Comparison of ENCODE assay signal across 9 cellular contexts in genomic region chr9:72586388-72587160, GRCh38.
DNase-seq lines count a peak whose midpoint lies in the region; ATAC-seq, FAIRE-seq and TF ChIP-seq lines count a peak whose summit lies in the region.
"Had no signal": no experiment of that assay in that cellular context is flagged by ENCODE, and none has a peak within 500 bp of the region (broad histone marks: within the 10 kb centered on the region; RNA-seq: fewer than 3 reads in every experiment).

No MANE protein-coding gene starts in this region.

- intact Hi-C loops in natural killer cell (cut with micrococcal nuclease), result loop anchor here (5.0 kb wide), 1 partner anchor 144 kb away; no protein-coding TSS in a partner anchor

- no peaks in the 10 kb centered on the region for H3K9me3 Mint-ChIP-seq in natural killer cell

- DNase-seq in COLO829 (ENCODE audit: low spot score) (peak; percentile 84), H54 (ENCODE audit: insufficient read length, low spot score) (peak; percentile 69), SK-MEL-5 (ENCODE audit: low read depth, low spot score) (peak; percentile 79), choroid plexus epithelial cell (ENCODE audit: low read depth) (peak; percentile 88), natural killer cell (no peak), NCI-H1694 treated with DMSO at 0.1 percent for 48 hours (lab: John Stamatoyannopoulos, UW) (no peak)

- ATAC-seq in natural killer cell (peak; percentile 83 to 87 (median 84)), HG03135 (IDR thresholded peaks at IDR 0.05; ENCODE audit: unreplicated experiment) (no peak), GM19452 (IDR thresholded peaks at IDR 0.05; ENCODE audit: unreplicated experiment) (no peak)

- H3K4me1 Mint-ChIP-seq in natural killer cell, result peaks cover 18 to 19% of the 10 kb centered on the region in 2 donors

- in situ Hi-C loops in SK-MEL-5 (cut with HindIII; ENCODE audit: low pct_unique_long_range_greater_than_20kb, low sequenced_read_pairs), result loop anchor here (25.0 kb wide), 1 partner anchor 126 kb away; no protein-coding TSS in a partner anchor

- no peaks in the 10 kb centered on the region for H3K36me3 Mint-ChIP-seq in natural killer cell

- TF ChIP-seq CTCF in choroid plexus epithelial cell (conservative IDR thresholded peaks at IDR 0.05; ENCODE audit: low read depth, low read length), result peak; percentile 36
- no peak for TF ChIP-seq CTCF in natural killer cell (IDR thresholded peaks at IDR 0.05)

- peak; percentile 91 for FAIRE-seq in H54 (lab: Jason Lieb, UNC)

- H3K4me3 Mint-ChIP-seq in natural killer cell, result peak overlapping the region; percentile 7

- TF ChIP-seq POLR2A in H54 (IDR thresholded peaks at IDR 0.05; ENCODE audit: low read depth, low read length), result no peak

- peaks cover 5 to 15% of the 10 kb centered on the region in 2 donors for H3K27me3 Mint-ChIP-seq in natural killer cell (ENCODE audit: low read depth in 2 of 2)

- H3K4me3 ChIP-seq in choroid plexus epithelial cell (ENCODE audit: low read depth, low read length), result no peak overlapping the region
- H3K4me3 ChIP-seq: thoracic aorta had no signal

- H3K27ac Mint-ChIP-seq in natural killer cell, result peak overlapping the region; percentile 21 to 64

Comparison
In these comparisons a context has a peak if more than half of its experiments do, and no peak if none do; other contexts are left out.
1. DNase-seq: peak in COLO829 (single experiment), H54 (single experiment), SK-MEL-5 (single experiment) and choroid plexus epithelial cell (single experiment); none in natural killer cell (single experiment) and NCI-H1694 treated with DMSO at 0.1 percent for 48 hours (single experiment).
2. ATAC-seq: peak in natural killer cell (3 of 3); none in HG03135 (single experiment) and GM19452 (single experiment).